ENCODE assay signal across 32 cellular contexts in genomic region chr6:25998379-25998778, GRCh38. TPM values are rescaled to one million over a fixed set of nuclear protein-coding genes. Genes with fewer than 3 reads are reported as not detected.
"Had no signal": no experiment of that assay in that cellular context is flagged by ENCODE, and none has a peak within 500 bp of the region (broad histone marks: within the 10 kb centered on the region; RNA-seq: fewer than 3 reads in every experiment).

No MANE protein-coding gene starts in this region.

- DNase-seq: activated CD4-positive, alpha-beta T cell treated with anti-CD3 and anti-CD28 coated beads for 36 hours; activated CD4-positive, CD25-positive, alpha-beta regulatory T cell; activated CD8-positive, alpha-beta memory T cell treated with anti-CD3 and anti-CD28 coated beads, Interleukin-2, amount 10 ng/mL, durations not matched to agents 7 days and 5 days; activated CD8-positive, alpha-beta T cell treated with anti-CD3 and anti-CD28 coated beads, Interleukin-2, amount 10 ng/mL, durations not matched to agents 7 days and 5 days; activated naive CD8-positive, alpha-beta T cell treated with anti-CD3 and anti-CD28 coated beads, Interleukin-2, amount 50 U/mL, for 24 hours; activated T-cell treated with anti-CD3 and anti-CD28 coated beads, Interleukin-2, amount 50 U/mL, for 48 hours; amygdala; central memory CD4-positive, alpha-beta T cell; head of caudate nucleus; hippocampal formation; kidney; left colon; naive B cell; nucleus accumbens; pancreas; retina; stimulated activated CD4-positive, alpha-beta T cell treated with anti-CD3 and anti-CD28 coated beads, Interleukin-12 subunit alpha, Interleukin-12 subunit beta, amount 100 ng/mL, for 4 hours; stimulated activated CD4-positive, alpha-beta T cell treated with anti-CD3 and anti-CD28 coated beads, Interleukin-4, amount 100 ng/mL, for 24 hours; T-helper 2 cell; upper lobe of left lung had no signal

- H3K4me1 ChIP-seq: prostate gland had no signal

- H3K27ac ChIP-seq: gastroesophageal sphincter, pancreas, prostate gland, skin epidermis, thoracic aorta, upper lobe of left lung, vagina had no signal

- H3K27ac Mint-ChIP-seq: activated CD8-positive, alpha-beta memory T cell treated with anti-CD3 and anti-CD28 coated beads, Interleukin-2, amount 10 ng/mL, durations not matched to agents 7 days and 5 days; activated CD8-positive, alpha-beta T cell treated with anti-CD3 and anti-CD28 coated beads, Interleukin-2, amount 10 ng/mL, durations not matched to agents 7 days and 5 days; activated naive CD4-positive, alpha-beta T cell treated with anti-CD3 and anti-CD28 coated beads, Interleukin-2, amount 50 U/mL, for 24 hours; activated naive CD8-positive, alpha-beta T cell treated with anti-CD3 and anti-CD28 coated beads, Interleukin-2, amount 50 U/mL, for 24 hours; activated T-helper 2 cell treated with anti-CD3 and anti-CD28 coated beads, Interferon-gamma antibody, Interleukin-2, Interleukin-4, amounts not matched to agents 10 μg/mL and 5 μg/mL and 100 μg/mL, durations not matched to agents 14 hours and 24 hours and 36 hours; mesothelial cell of epicardium; naive B cell; stimulated activated effector memory CD8-positive, alpha-beta T cell treated with anti-CD3 and anti-CD28 coated beads, Interleukin-12 subunit alpha, Interleukin-12 subunit beta, amount 100 ng/mL, for 72 hours had no signal

- ATAC-seq: activated CD4-positive, alpha-beta T cell treated with anti-CD3 and anti-CD28 coated beads for 36 hours; activated CD8-positive, alpha-beta memory T cell treated with anti-CD3 and anti-CD28 coated beads, Interleukin-2, amount 10 ng/mL, durations not matched to agents 7 days and 5 days; activated CD8-positive, alpha-beta T cell treated with anti-CD3 and anti-CD28 coated beads, Interleukin-2, amount 10 ng/mL, durations not matched to agents 7 days and 5 days; activated naive CD8-positive, alpha-beta T cell treated with anti-CD3 and anti-CD28 coated beads, Interleukin-2, amount 50 U/mL, for 24 hours; gastroesophageal sphincter; left colon; pancreas; sciatic nerve; stimulated activated effector memory CD8-positive, alpha-beta T cell treated with anti-CD3 and anti-CD28 coated beads, Interleukin-12 subunit alpha, Interleukin-12 subunit beta, amount 100 ng/mL, for 72 hours had no signal

- H3K27me3 Mint-ChIP-seq: activated CD4-positive, alpha-beta T cell treated with anti-CD3 and anti-CD28 coated beads for 36 hours; activated CD8-positive, alpha-beta memory T cell treated with anti-CD3 and anti-CD28 coated beads, Interleukin-2, amount 10 ng/mL, durations not matched to agents 7 days and 5 days; activated naive CD4-positive, alpha-beta T cell treated with anti-CD3 and anti-CD28 coated beads, Interleukin-2, amount 50 U/mL, for 24 hours; activated naive CD8-positive, alpha-beta T cell treated with anti-CD3 and anti-CD28 coated beads, Interleukin-2, amount 50 U/mL, for 24 hours; naive B cell; stimulated activated naive CD8-positive, alpha-beta T cell treated with anti-CD3 and anti-CD28 coated beads, Interleukin-15, Interleukin-2, amounts not matched to agents 100 ng/mL and 50 ng/mL, for 24 hours had no signal

- H3K9me3 ChIP-seq: gastroesophageal sphincter, pancreas, prostate gland, thoracic aorta, upper lobe of left lung, vagina had no signal

- H3K36me3 ChIP-seq: prostate gland had no signal

- H3K9me3 Mint-ChIP-seq: activated naive CD4-positive, alpha-beta T cell treated with anti-CD3 and anti-CD28 coated beads, Interleukin-2, amount 50 U/mL, for 24 hours; activated naive CD8-positive, alpha-beta T cell treated with anti-CD3 and anti-CD28 coated beads, Interleukin-2, amount 50 U/mL, for 24 hours; activated T-helper 2 cell treated with anti-CD3 and anti-CD28 coated beads, Interferon-gamma antibody, Interleukin-2, Interleukin-4, amounts not matched to agents 10 μg/mL and 5 μg/mL and 100 μg/mL, durations not matched to agents 14 hours and 24 hours and 36 hours; mesothelial cell of epicardium; naive B cell; stimulated activated effector memory CD8-positive, alpha-beta T cell treated with anti-CD3 and anti-CD28 coated beads, Interleukin-12 subunit alpha, Interleukin-12 subunit beta, amount 100 ng/mL, for 72 hours; stimulated activated naive CD8-positive, alpha-beta T cell treated with anti-CD3 and anti-CD28 coated beads, Interleukin-15, Interleukin-2, amounts not matched to agents 100 ng/mL and 50 ng/mL, for 24 hours had no signal

- H3K27me3 ChIP-seq: gastroesophageal sphincter, pancreas, upper lobe of left lung, vagina had no signal

- H3K4me3 Mint-ChIP-seq: activated CD4-positive, alpha-beta T cell treated with anti-CD3 and anti-CD28 coated beads for 36 hours; activated CD8-positive, alpha-beta memory T cell treated with anti-CD3 and anti-CD28 coated beads, Interleukin-2, amount 10 ng/mL, durations not matched to agents 7 days and 5 days; activated CD8-positive, alpha-beta T cell treated with anti-CD3 and anti-CD28 coated beads, Interleukin-2, amount 10 ng/mL, durations not matched to agents 7 days and 5 days; activated naive CD4-positive, alpha-beta T cell treated with anti-CD3 and anti-CD28 coated beads, Interleukin-2, amount 50 U/mL, for 24 hours; activated naive CD8-positive, alpha-beta T cell treated with anti-CD3 and anti-CD28 coated beads, Interleukin-2, amount 50 U/mL, for 24 hours; mesothelial cell of epicardium; stimulated activated effector memory CD8-positive, alpha-beta T cell treated with anti-CD3 and anti-CD28 coated beads, Interleukin-12 subunit alpha, Interleukin-12 subunit beta, amount 100 ng/mL, for 72 hours; stimulated activated naive CD8-positive, alpha-beta T cell treated with anti-CD3 and anti-CD28 coated beads, Interleukin-15, Interleukin-2, amounts not matched to agents 100 ng/mL and 50 ng/mL, for 24 hours had no signal

- FAIRE-seq: kidney, pancreas had no signal

- H3K4me3 ChIP-seq: gastroesophageal sphincter, pancreas, prostate gland, skin epidermis, thoracic aorta, upper lobe of left lung, vagina had no signal

RNA-seq across cellular contexts. Expression of gene TRIM38, which starts 35.8 kb away (rescaled TPM):
- polyA plus RNA-seq: neural cell had no signal
